Comparison of ENCODE assay signal across 1 cellular context in the genomic region with DNA sequence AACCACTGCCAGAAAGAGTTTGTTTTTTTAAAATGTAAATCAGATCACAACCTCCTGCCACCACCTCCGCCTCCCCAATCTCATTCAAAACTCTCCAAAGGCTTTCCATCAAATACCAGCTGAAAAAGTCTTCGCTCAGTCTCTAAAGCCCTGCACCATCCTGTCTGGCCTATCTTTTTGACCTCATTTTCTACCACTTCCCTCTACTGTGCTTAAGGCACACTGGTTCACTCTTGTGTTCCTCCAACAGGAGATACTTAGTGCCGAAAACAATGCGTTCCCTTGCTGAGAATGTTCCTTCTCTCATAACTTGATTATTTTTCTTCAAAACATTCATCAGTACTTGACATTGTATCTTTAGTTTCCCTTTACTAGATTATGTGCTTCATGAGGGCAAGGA.
TF ChIP-seq lines count a peak whose summit lies in the region.

No MANE protein-coding gene starts in this region.

TF ChIP-seq in GM23338, 12 proteins besides CTCF, POLR2A, EP300 and RAD21 (continued from another document):
- TF ChIP-seq ZNF462 (CRISPR knock-in tag; IDR thresholded peaks at IDR 0.05), result no peak
- TF ChIP-seq JUNB (IDR thresholded peaks at IDR 0.05; ENCODE audit: unreplicated experiment), result no peak
- no peak for TF ChIP-seq ZNF114 (CRISPR knock-in tag; IDR thresholded peaks at IDR 0.05)
- TF ChIP-seq ZNF331 (CRISPR knock-in tag; IDR thresholded peaks at IDR 0.05; ENCODE audit: low read depth), result no peak
- TF ChIP-seq NANOG (IDR thresholded peaks at IDR 0.05; ENCODE audit: borderline replicate concordance), result no peak
- no peak for TF ChIP-seq EZH2 (IDR thresholded peaks at IDR 0.05; ENCODE audit: low read depth, unreplicated experiment)
